ENCODE assay signal across 8 cellular contexts in genomic region chrX:40095588-40096394, GRCh38.
A peak's percentile ranks its signal among the peaks of the same experiment; 100 is the strongest.
DNase-seq lines count a peak whose midpoint lies in the region.

No MANE protein-coding gene starts in this region.

- H3K27me3 ChIP-seq in layer of hippocampus (ENCODE audit: control insufficient read depth, insufficient read depth, low read length) (no peaks in the 10 kb centered on the region), stomach smooth muscle (ENCODE audit: control insufficient read depth in 1 of 2, insufficient read depth in 2 of 2, low read length in 2 of 2) (peaks cover 0 to 18% of the 10 kb centered on the region in 2 donors)

- H3K4me1 ChIP-seq in stomach smooth muscle (ENCODE audit: control insufficient read depth, insufficient read depth, low read length) = peaks cover 40% of the 10 kb centered on the region

- H3K9ac ChIP-seq in stomach smooth muscle (ENCODE audit: low read length in 2 of 2) = peak overlapping the region; percentile 62 to 69

- H3K36me3 ChIP-seq in stomach smooth muscle (ENCODE audit: control insufficient read depth in 2 of 2, insufficient read depth in 2 of 2, low read length in 2 of 2) = no peaks in the 10 kb centered on the region

- peak overlapping the region; percentile 58 to 77 for H3K4me3 ChIP-seq in stomach smooth muscle (ENCODE audit: low read length in 2 of 2)

- H3K9me3 ChIP-seq in stomach smooth muscle (ENCODE audit: control insufficient read depth in 2 of 2, low read length in 2 of 2) = no peaks in the 10 kb centered on the region

- H3K27ac ChIP-seq in layer of hippocampus (ENCODE audit: low read depth, low read length) = peak overlapping the region; percentile 38
- H3K27ac ChIP-seq in stomach smooth muscle (ENCODE audit: low read length) = peak overlapping the region; percentile 55

- DNase-seq in DMS53 (lab: John Stamatoyannopoulos, UW) (peak; percentile 66), DMS53 treated with DMSO at 0.1 percent for 48 hours (lab: John Stamatoyannopoulos, UW; ENCODE audit: unreplicated experiment) (no peak), NCI-H226 (peak; percentile 9), astrocyte of the hippocampus (ENCODE audit: low read depth, low spot score) (peak; percentile 66), GM19238 (ENCODE audit: insufficient read length, low spot score) (no peak), SHP77 treated with DMSO at 0.1 percent for 48 hours (lab: John Stamatoyannopoulos, UW) (no peak)

Comparison
In these comparisons a context has a peak if more than half of its experiments do, and no peak if none do; other contexts are left out.
1. DNase-seq: peak in DMS53 (single experiment), NCI-H226 (single experiment) and astrocyte of the hippocampus (single experiment); none in DMS53 treated with DMSO at 0.1 percent for 48 hours (single experiment), GM19238 (single experiment) and SHP77 treated with DMSO at 0.1 percent for 48 hours (single experiment).